ENCODE assay signal across 25 cellular contexts in the genomic region with DNA sequence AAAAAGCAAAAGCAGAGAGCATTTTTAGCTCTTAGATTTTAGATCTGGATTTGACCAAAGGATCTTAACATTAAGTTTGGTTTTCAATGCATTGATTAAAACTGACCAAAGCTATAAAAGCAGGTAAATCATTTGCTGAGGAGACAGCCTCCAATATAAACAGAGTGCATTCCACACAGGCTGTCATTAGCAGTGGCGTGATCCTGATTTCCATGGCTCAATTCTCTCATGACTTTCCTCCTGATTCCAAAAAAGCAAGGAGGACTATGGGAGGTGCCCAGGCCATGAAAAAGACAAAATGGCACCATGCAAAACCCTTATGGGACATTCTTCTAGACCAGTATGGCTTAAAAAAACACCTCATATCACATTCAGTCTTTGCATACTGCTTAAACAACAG.
"Had no signal": no experiment of that assay in that cellular context is flagged by ENCODE, and none has a peak within 500 bp of the region (broad histone marks: within the 10 kb centered on the region; RNA-seq: fewer than 3 reads in every experiment).

No MANE protein-coding gene starts in this region.

- H3K9ac ChIP-seq: parathyroid adenoma had no signal

- H3K79me2 ChIP-seq: parathyroid adenoma had no signal

- H2AFZ ChIP-seq: parathyroid adenoma had no signal

- ATAC-seq: esophagus mucosa; heart right ventricle; natural killer cell treated with Interleukin-12 subunit alpha and Interleukin-12 subunit beta and Interleukin-15 and Interleukin-18, amount 100 ng/mL, for 72 hours; stimulated activated effector memory CD8-positive, alpha-beta T cell treated with anti-CD3 and anti-CD28 coated beads, Interleukin-12 subunit alpha, Interleukin-12 subunit beta, amount 100 ng/mL, for 72 hours had no signal

- H3K4me3 ChIP-seq: dorsolateral prefrontal cortex, heart right ventricle, right atrium auricular region, sigmoid colon, stomach, thyroid gland, upper lobe of left lung had no signal

- FAIRE-seq: bronchial epithelial cell, kidney, urothelium cell line had no signal

- H3K27me3 ChIP-seq: dorsolateral prefrontal cortex, heart right ventricle, neutrophil, right atrium auricular region, sigmoid colon, stomach, thyroid gland, upper lobe of left lung had no signal

- H3K9me3 ChIP-seq: neutrophil, right atrium auricular region, sigmoid colon, stomach, thyroid gland, upper lobe of left lung had no signal

- H3K27ac ChIP-seq: dorsolateral prefrontal cortex, heart right ventricle, neutrophil, parathyroid adenoma, right atrium auricular region, sigmoid colon, stomach, thyroid gland, upper lobe of left lung had no signal

- H3K4me1 ChIP-seq: heart right ventricle, parathyroid adenoma, right atrium auricular region, sigmoid colon, thyroid gland had no signal

- DNase-seq: caudate nucleus; cerebellar nuclear complex; dorsolateral prefrontal cortex; effector CD4-positive, alpha-beta T cell; foreskin melanocyte; glutamatergic neuron; heart right ventricle; kidney; mesendoderm; naive B cell; sigmoid colon; stimulated activated CD4-positive, alpha-beta T cell treated with anti-CD3 and anti-CD28 coated beads, Interleukin-2, amount 100 ng/mL, for 24 hours; stimulated activated CD4-positive, alpha-beta T cell treated with anti-CD3 and anti-CD28 coated beads, Interleukin-4, amount 100 ng/mL, for 24 hours; stimulated activated naive CD4-positive, alpha-beta T cell treated with Interleukin-2 at 50 U/mL for 16 hours; stomach; thyroid gland; upper lobe of left lung had no signal
